Comparison of ENCODE assay signal across 1 cellular context in the genomic region with DNA sequence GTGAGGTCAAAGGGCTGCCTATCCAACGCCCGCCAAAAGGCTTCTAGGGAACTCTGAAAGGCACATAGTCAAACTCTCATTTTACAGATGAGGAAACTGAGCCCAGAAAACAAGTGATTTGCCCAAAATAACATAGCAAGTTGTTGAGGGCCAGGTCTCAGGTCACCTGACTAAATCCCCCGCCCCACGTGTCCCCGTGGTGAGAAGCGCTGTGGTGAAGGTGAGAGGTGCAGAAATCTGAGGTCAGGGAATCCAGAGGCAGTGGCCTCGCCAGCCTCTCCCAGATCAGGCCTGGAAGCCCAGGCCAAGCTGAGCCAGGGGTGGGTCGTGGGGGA.
TF ChIP-seq lines count a peak whose summit lies in the region.

No MANE protein-coding gene starts in this region.

TF ChIP-seq in GM23338, 12 proteins besides CTCF, POLR2A, EP300 and RAD21 (continued from another document):
- TF ChIP-seq, protein P1, sequence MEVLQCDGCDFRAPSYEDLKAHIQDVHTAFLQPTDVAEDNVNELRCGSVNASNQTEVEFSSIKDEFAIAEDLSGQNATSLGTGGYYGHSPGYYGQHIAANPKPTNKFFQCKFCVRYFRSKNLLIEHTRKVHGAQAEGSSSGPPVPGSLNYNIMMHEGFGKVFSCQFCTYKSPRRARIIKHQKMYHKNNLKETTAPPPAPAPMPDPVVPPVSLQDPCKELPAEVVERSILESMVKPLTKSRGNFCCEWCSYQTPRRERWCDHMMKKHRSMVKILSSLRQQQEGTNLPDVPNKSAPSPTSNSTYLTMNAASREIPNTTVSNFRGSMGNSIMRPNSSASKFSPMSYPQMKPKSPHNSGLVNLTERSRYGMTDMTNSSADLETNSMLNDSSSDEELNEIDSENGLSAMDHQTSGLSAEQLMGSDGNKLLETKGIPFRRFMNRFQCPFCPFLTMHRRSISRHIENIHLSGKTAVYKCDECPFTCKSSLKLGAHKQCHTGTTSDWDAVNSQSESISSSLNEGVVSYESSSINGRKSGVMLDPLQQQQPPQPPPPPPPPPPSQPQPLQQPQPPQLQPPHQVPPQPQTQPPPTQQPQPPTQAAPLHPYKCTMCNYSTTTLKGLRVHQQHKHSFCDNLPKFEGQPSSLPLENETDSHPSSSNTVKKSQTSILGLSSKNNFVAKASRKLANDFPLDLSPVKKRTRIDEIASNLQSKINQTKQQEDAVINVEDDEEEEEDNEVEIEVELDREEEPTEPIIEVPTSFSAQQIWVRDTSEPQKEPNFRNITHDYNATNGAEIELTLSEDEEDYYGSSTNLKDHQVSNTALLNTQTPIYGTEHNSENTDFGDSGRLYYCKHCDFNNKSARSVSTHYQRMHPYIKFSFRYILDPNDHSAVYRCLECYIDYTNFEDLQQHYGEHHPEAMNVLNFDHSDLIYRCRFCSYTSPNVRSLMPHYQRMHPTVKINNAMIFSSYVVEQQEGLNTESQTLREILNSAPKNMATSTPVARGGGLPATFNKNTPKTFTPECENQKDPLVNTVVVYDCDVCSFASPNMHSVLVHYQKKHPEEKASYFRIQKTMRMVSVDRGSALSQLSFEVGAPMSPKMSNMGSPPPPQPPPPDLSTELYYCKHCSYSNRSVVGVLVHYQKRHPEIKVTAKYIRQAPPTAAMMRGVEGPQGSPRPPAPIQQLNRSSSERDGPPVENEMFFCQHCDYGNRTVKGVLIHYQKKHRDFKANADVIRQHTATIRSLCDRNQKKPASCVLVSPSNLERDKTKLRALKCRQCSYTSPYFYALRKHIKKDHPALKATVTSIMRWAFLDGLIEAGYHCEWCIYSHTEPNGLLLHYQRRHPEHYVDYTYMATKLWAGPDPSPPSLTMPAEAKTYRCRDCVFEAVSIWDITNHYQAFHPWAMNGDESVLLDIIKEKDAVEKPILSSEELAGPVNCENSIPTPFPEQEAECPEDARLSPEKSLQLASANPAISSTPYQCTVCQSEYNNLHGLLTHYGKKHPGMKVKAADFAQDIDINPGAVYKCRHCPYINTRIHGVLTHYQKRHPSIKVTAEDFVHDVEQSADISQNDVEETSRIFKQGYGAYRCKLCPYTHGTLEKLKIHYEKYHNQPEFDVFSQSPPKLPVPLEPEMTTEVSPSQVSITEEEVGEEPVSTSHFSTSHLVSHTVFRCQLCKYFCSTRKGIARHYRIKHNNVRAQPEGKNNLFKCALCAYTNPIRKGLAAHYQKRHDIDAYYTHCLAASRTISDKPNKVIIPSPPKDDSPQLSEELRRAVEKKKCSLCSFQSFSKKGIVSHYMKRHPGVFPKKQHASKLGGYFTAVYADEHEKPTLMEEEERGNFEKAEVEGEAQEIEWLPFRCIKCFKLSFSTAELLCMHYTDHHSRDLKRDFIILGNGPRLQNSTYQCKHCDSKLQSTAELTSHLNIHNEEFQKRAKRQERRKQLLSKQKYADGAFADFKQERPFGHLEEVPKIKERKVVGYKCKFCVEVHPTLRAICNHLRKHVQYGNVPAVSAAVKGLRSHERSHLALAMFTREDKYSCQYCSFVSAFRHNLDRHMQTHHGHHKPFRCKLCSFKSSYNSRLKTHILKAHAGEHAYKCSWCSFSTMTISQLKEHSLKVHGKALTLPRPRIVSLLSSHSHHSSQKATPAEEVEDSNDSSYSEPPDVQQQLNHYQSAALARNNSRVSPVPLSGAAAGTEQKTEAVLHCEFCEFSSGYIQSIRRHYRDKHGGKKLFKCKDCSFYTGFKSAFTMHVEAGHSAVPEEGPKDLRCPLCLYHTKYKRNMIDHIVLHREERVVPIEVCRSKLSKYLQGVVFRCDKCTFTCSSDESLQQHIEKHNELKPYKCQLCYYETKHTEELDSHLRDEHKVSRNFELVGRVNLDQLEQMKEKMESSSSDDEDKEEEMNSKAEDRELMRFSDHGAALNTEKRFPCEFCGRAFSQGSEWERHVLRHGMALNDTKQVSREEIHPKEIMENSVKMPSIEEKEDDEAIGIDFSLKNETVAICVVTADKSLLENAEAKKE (CRISPR knock-in tag; IDR thresholded peaks at IDR 0.05), result no peak
- TF ChIP-seq CREB1 (CRISPR knock-in tag; IDR thresholded peaks at IDR 0.05; ENCODE audit: low read depth), result no peak
- no peak for TF ChIP-seq ZNF331 (CRISPR knock-in tag; IDR thresholded peaks at IDR 0.05; ENCODE audit: low read depth)
